Comparison of ENCODE assay signal across 13 cellular contexts in the genomic region with DNA sequence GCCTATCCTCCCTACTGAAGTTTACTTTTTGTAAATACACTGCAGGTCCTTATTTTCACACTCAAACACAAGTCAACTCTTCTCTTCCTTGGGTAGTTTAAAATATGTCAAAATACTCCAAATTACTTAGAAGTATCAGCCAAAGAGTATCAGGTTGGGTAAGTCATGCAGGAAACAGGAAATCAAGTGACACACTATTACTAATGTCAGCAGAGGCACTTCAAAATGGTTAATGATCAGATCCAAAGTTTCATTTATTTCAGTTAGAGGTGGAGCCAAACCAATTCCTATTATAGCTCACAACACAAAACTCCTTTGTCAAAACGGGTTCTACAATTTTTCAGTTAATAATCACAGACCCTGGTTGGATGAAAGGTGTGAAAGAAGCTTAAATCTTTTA. TPM values are rescaled to one million over a fixed set of nuclear protein-coding genes. Genes with fewer than 3 reads are reported as not detected.
DNase-seq lines count a peak whose midpoint lies in the region; ATAC-seq and TF ChIP-seq lines count a peak whose summit lies in the region.
"Had no signal": no experiment of that assay in that cellular context is flagged by ENCODE, and none has a peak within 500 bp of the region (broad histone marks: within the 10 kb centered on the region; RNA-seq: fewer than 3 reads in every experiment).

No MANE protein-coding gene starts in this region.

- intact Hi-C loops in gastrocnemius medialis (cut with DNase I; ENCODE audit: low total_unique reads) (no loop called here), PC-9 (cut with micrococcal nuclease; ENCODE audit: unreplicated experiment) (no loop called here)

- H3K27me3 ChIP-seq in gastrocnemius medialis = no peaks in the 10 kb centered on the region
- peaks cover 9% of the 10 kb centered on the region for H3K27me3 ChIP-seq in PC-9 (ENCODE audit: insufficient read depth, low read depth)

- H3K27me3 Mint-ChIP-seq in activated T-helper 17 cell treated with anti-CD3 and anti-CD28 coated beads, Interleukin-2, amount 50 U/mL, for 72 hours = no peaks in the 10 kb centered on the region
- H3K27me3 Mint-ChIP-seq: CD4-positive, alpha-beta T cell had no signal

- TF ChIP-seq POLR2A in gastrocnemius medialis (IDR thresholded peaks at IDR 0.05) = no peak

- in situ Hi-C loops in gastrocnemius medialis (cut with MboI; ENCODE audit: low sequenced_read_pairs in 4 of 4) = no loop called here

- H3K9me3 Mint-ChIP-seq in activated T-helper 17 cell treated with anti-CD3 and anti-CD28 coated beads, Interleukin-2, amount 50 U/mL, for 72 hours = peaks cover 2% of the 10 kb centered on the region

- H3K9me2 ChIP-seq in PC-9 (ENCODE audit: insufficient read depth) = no peaks in the 10 kb centered on the region

- H3K4me1 Mint-ChIP-seq in activated T-helper 17 cell treated with anti-CD3 and anti-CD28 coated beads, Interleukin-2, amount 50 U/mL, for 72 hours = no peaks in the 10 kb centered on the region

- POLR2A ChIA-PET in PC-9 (lab: Charles Lee; ENCODE audit: unreplicated experiment) = no interaction called here

- no peaks in the 10 kb centered on the region for H3K9me3 ChIP-seq in gastrocnemius medialis
- no peaks in the 10 kb centered on the region for H3K9me3 ChIP-seq in PC-9 (ENCODE audit: insufficient read depth, low read depth)
- H3K9me3 ChIP-seq: HAP-1 had no signal

- H3K4me1 ChIP-seq in gastrocnemius medialis = no peaks in the 10 kb centered on the region
- H3K4me1 ChIP-seq in PC-9 (replicated peaks; ENCODE audit: insufficient read depth) = no peaks in the 10 kb centered on the region

- H3K27ac Mint-ChIP-seq in activated T-helper 17 cell treated with anti-CD3 and anti-CD28 coated beads, Interleukin-2, amount 50 U/mL, for 72 hours = no peak overlapping the region
- H3K27ac Mint-ChIP-seq: CD4-positive, alpha-beta T cell had no signal

- no peaks in the 10 kb centered on the region for H3K36me3 Mint-ChIP-seq in activated T-helper 17 cell treated with anti-CD3 and anti-CD28 coated beads, Interleukin-2, amount 50 U/mL, for 72 hours (ENCODE audit: low read depth)

- DNase-seq in NCI-H510A treated with DMSO at 0.1 percent for 48 hours (lab: John Stamatoyannopoulos, UW) (peak; percentile 4), NCI-H510A (lab: John Stamatoyannopoulos, UW) (no peak), kidney tubule cell (ENCODE audit: low spot score) (peak; percentile 54), gastrocnemius medialis (no peak), PC-9 (no peak)
- DNase-seq: AML-193; CD4-positive, alpha-beta T cell; DMS79 had no signal

- BruUV-seq in PC-9 (replicated peaks; lab: Mats Ljungman, UMichigan) = no TSS peak

- H4K20me1 ChIP-seq in PC-9 (ENCODE audit: insufficient read depth) = no peaks in the 10 kb centered on the region

- no peaks in the 10 kb centered on the region for H3K36me3 ChIP-seq in gastrocnemius medialis
- no peaks in the 10 kb centered on the region for H3K36me3 ChIP-seq in PC-9 (ENCODE audit: low read depth)
- H3K36me3 ChIP-seq: HAP-1 had no signal

- H3K79me2 ChIP-seq in PC-9 (ENCODE audit: low read depth) = no peaks in the 10 kb centered on the region

- H3F3A ChIP-seq in PC-9 (ENCODE audit: insufficient read depth, low read depth) = no peaks in the 10 kb centered on the region

- ATAC-seq in GM19467 (IDR thresholded peaks at IDR 0.05; ENCODE audit: unreplicated experiment) = peak; percentile 60
- peak; percentile 38 for ATAC-seq in activated T-helper 17 cell treated with anti-CD3 and anti-CD28 coated beads, Interleukin-2, amount 50 U/mL, for 72 hours (replicated peaks)
- no peak for ATAC-seq in gastrocnemius medialis
- no peak for ATAC-seq in GM18907 (IDR thresholded peaks at IDR 0.05; ENCODE audit: unreplicated experiment)

- H3K27ac ChIP-seq in gastrocnemius medialis (no peak overlapping the region), PC-9 (no peak overlapping the region)
- H3K27ac ChIP-seq: 22Rv1 had no signal

- CTCF ChIA-PET in PC-9 (lab: Charles Lee) = no interaction called here

- H3K4me2 ChIP-seq in PC-9 = no peak overlapping the region

- H2AFZ ChIP-seq in PC-9 = no peak overlapping the region

- H3K4me3 Mint-ChIP-seq in activated T-helper 17 cell treated with anti-CD3 and anti-CD28 coated beads, Interleukin-2, amount 50 U/mL, for 72 hours = no peak overlapping the region
- H3K4me3 Mint-ChIP-seq: CD4-positive, alpha-beta T cell had no signal

- no peak overlapping the region for H3K4me3 ChIP-seq in gastrocnemius medialis
- no peak overlapping the region for H3K4me3 ChIP-seq in PC-9
- H3K4me3 ChIP-seq: HAP-1 had no signal

- TF ChIP-seq CTCF in gastrocnemius medialis (IDR thresholded peaks at IDR 0.05 in 4 of 5, conservative IDR thresholded peaks at IDR 0.05 in 1 of 5) (no peak), PC-9 (conservative IDR thresholded peaks at IDR 0.05) (no peak)

RNA-seq across cellular contexts. Expression of gene DLGAP1, which starts 54.2 kb away (rescaled TPM):
- total RNA-seq in activated T-helper 17 cell treated with anti-CD3 and anti-CD28 coated beads, Interleukin-2, amount 50 U/mL, for 72 hours = 1 to 10 TPM; 1.1 to 1.2 TPM
- total RNA-seq in gastrocnemius medialis (1 to 10 TPM in 1 of 4 donors, under 1 TPM in 3; 0.13 to 6.2 (median 0.53) TPM), PC-9 (2021) (0.13 TPM in 1 of 2 replicates, not detected in the other)

Comparison
In these comparisons a context has a peak if more than half of its experiments do, and no peak if none do; other contexts are left out.
1. DNase-seq: peak in NCI-H510A treated with DMSO at 0.1 percent for 48 hours (single experiment) and kidney tubule cell (single experiment); none in NCI-H510A (single experiment), gastrocnemius medialis (0 of 2) and PC-9 (0 of 2).
2. ATAC-seq: peak in GM19467 (single experiment) and activated T-helper 17 cell treated with anti-CD3 and anti-CD28 coated beads, Interleukin-2, amount 50 U/mL, for 72 hours (single experiment); none in gastrocnemius medialis (0 of 2) and GM18907 (single experiment).